ENCODE assay signal across 20 cellular contexts in the genomic region with DNA sequence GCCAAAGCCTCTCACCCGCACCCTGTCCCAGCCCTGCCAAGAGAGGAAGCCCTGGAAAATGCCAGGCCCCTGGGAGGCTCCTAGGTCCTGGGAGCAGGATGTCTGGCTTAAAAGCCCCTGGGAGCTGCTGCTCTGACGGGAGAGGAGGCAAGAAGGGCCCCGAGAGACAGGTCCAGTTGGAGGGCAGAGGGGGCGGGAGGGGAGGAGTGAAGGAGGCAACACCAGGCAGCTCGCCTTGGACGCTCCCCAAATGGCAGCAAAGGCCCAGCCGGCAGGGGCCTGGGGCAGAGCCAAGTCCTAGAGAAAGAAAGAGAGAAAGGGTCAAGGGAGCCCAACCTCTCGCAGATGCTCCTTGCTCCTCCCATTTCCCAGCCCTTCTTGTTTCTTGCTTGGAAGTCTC. TPM values are rescaled to one million over a fixed set of nuclear protein-coding genes. Genes with fewer than 3 reads are reported as not detected.
A peak's percentile ranks its signal among the peaks of the same experiment; 100 is the strongest.
DNase-seq lines count a peak whose midpoint lies in the region; ATAC-seq, FAIRE-seq and TF ChIP-seq lines count a peak whose summit lies in the region.
"Had no signal": no experiment of that assay in that cellular context is flagged by ENCODE, and none has a peak within 500 bp of the region (broad histone marks: within the 10 kb centered on the region; RNA-seq: fewer than 3 reads in every experiment).

No MANE protein-coding gene starts in this region.

- H2AFZ ChIP-seq in GM23338, result peak overlapping the region; percentile 76

- H3K9me3 ChIP-seq in sigmoid colon, result no peaks in the 10 kb centered on the region
- H3K9me3 ChIP-seq: gastroesophageal sphincter, SJCRH30 had no signal

- 67 to 71% methylated on average over 8 of the region's 8 CpGs for whole genome bisulfite sequencing in sigmoid colon, 2 donors

- TF ChIP-seq EP300 in sigmoid colon (IDR thresholded peaks at IDR 0.05), result no peak

- H3K27ac ChIP-seq in GM23338 (ENCODE audit: low read depth), result no peak overlapping the region
- H3K27ac ChIP-seq in sigmoid colon, result no peak overlapping the region
- H3K27ac ChIP-seq: gastroesophageal sphincter, SJCRH30 had no signal

- H3K4me3 ChIP-seq in GM23338, result no peak overlapping the region
- no peak overlapping the region for H3K4me3 ChIP-seq in sigmoid colon
- H3K4me3 ChIP-seq: gastroesophageal sphincter, SJCRH30 had no signal

- no peaks in the 10 kb centered on the region for H4K20me1 ChIP-seq in GM23338 (replicated peaks; ENCODE audit: insufficient read depth)

- POLR2A ChIA-PET in activated CD4-positive, alpha-beta memory T cell treated with anti-CD3 and anti-CD28 coated beads for 36 hours (lab: Charles Lee), result no interaction called here

- H3K27me3 ChIP-seq in GM23338 (ENCODE audit: insufficient read depth) (no peaks in the 10 kb centered on the region), sigmoid colon (no peaks in the 10 kb centered on the region)

- no peak for FAIRE-seq in urothelium cell line (lab: Jason Lieb, UNC)

- H3K4me1 Mint-ChIP-seq in GM23338, result peaks cover 17% of the 10 kb centered on the region
- H3K4me1 Mint-ChIP-seq in activated CD4-positive, alpha-beta memory T cell treated with anti-CD3 and anti-CD28 coated beads for 36 hours (ENCODE audit: low read depth), result peaks cover 5% of the 10 kb centered on the region

- DNase-seq in GM23338 (ENCODE audit: low spot score), result peak; percentile 27
- peak; percentile 48 for DNase-seq in cerebellar cortex (ENCODE audit: low spot score)
- peak; percentile 67 for DNase-seq in left cardiac atrium
- DNase-seq in sigmoid colon, result peak; percentile 63
- no peak for DNase-seq in activated CD4-positive, alpha-beta memory T cell treated with anti-CD3 and anti-CD28 coated beads for 36 hours
- DNase-seq in urothelium cell line (ENCODE audit: low spot score), result no peak
- DNase-seq: AML-193; Calu3; effector CD8-positive, alpha-beta T cell; KBM-7; NCI-H1092 treated with DMSO at 0.1 percent for 48 hours; NCI-H2227 treated with DMSO at 0.1 percent for 48 hours; occipital lobe; SJCRH30; stimulated activated CD4-positive, alpha-beta T cell treated with anti-CD3 and anti-CD28 coated beads, Interleukin-12 subunit alpha, Interleukin-12 subunit beta, amount 100 ng/mL, for 4 hours had no signal

- no peak for TF ChIP-seq CTCF in GM23338 (conservative IDR thresholded peaks at IDR 0.05; ENCODE audit: low read depth in 2 of 2)
- no peak for TF ChIP-seq CTCF in sigmoid colon (IDR thresholded peaks at IDR 0.05)

- TF ChIP-seq POLR2A in sigmoid colon (IDR thresholded peaks at IDR 0.05), result no peak

- no peaks in the 10 kb centered on the region for H3F3A ChIP-seq in GM23338 (replicated peaks; ENCODE audit: low read depth)

- no peaks in the 10 kb centered on the region for H3K36me3 ChIP-seq in GM23338 (ENCODE audit: insufficient read depth)
- H3K36me3 ChIP-seq in sigmoid colon, result no peaks in the 10 kb centered on the region
- H3K36me3 ChIP-seq: gastroesophageal sphincter, SJCRH30 had no signal

- no peaks in the 10 kb centered on the region; the same call in 2 of the 3 replicates for H3K36me3 Mint-ChIP-seq in GM23338 (ENCODE audit: low read depth)
- no peaks in the 10 kb centered on the region for H3K36me3 Mint-ChIP-seq in activated CD4-positive, alpha-beta memory T cell treated with anti-CD3 and anti-CD28 coated beads for 36 hours

- no peak overlapping the region for H3K4me2 ChIP-seq in GM23338

- H3K79me2 ChIP-seq in GM23338 (replicated peaks; ENCODE audit: insufficient read depth), result no peaks in the 10 kb centered on the region

- CTCF ChIA-PET in activated CD4-positive, alpha-beta memory T cell treated with anti-CD3 and anti-CD28 coated beads for 36 hours (lab: Charles Lee), result interaction anchor here (6.0 kb wide), 1 partner anchor 63 kb away, joined by 36 read pairs; no protein-coding TSS in a partner anchor

- no peak overlapping the region for H3K4me3 Mint-ChIP-seq in GM23338
- no peak overlapping the region for H3K4me3 Mint-ChIP-seq in activated CD4-positive, alpha-beta memory T cell treated with anti-CD3 and anti-CD28 coated beads for 36 hours
- H3K4me3 Mint-ChIP-seq: stimulated activated naive CD8-positive, alpha-beta T cell treated with anti-CD3 and anti-CD28 coated beads, Interleukin-15, Interleukin-2, amounts not matched to agents 100 ng/mL and 50 ng/mL, for 24 hours had no signal

- H3K4me1 ChIP-seq in GM23338 (ENCODE audit: insufficient read depth) (peaks cover 12% of the 10 kb centered on the region; the same call in 1 of the 2 replicates), sigmoid colon (peaks cover 0 to 16% (median 11%) of the 10 kb centered on the region in 4 donors)
- H3K4me1 ChIP-seq: SJCRH30 had no signal

- no peaks in the 10 kb centered on the region for H3K9me3 Mint-ChIP-seq in GM23338
- H3K9me3 Mint-ChIP-seq in activated CD4-positive, alpha-beta memory T cell treated with anti-CD3 and anti-CD28 coated beads for 36 hours, result no peaks in the 10 kb centered on the region
- H3K9me3 Mint-ChIP-seq: stimulated activated naive CD8-positive, alpha-beta T cell treated with anti-CD3 and anti-CD28 coated beads, Interleukin-15, Interleukin-2, amounts not matched to agents 100 ng/mL and 50 ng/mL, for 24 hours had no signal

- H3K27ac Mint-ChIP-seq in GM23338, result no peak overlapping the region
- H3K27ac Mint-ChIP-seq in activated CD4-positive, alpha-beta memory T cell treated with anti-CD3 and anti-CD28 coated beads for 36 hours, result no peak overlapping the region
- H3K27ac Mint-ChIP-seq: stimulated activated naive CD8-positive, alpha-beta T cell treated with anti-CD3 and anti-CD28 coated beads, Interleukin-15, Interleukin-2, amounts not matched to agents 100 ng/mL and 50 ng/mL, for 24 hours had no signal

- ATAC-seq in GM23338, result peak; percentile 10; the same call in 1 of the 3 replicates
- peak; percentile 54 to 85 for ATAC-seq in left cardiac atrium
- no peak for ATAC-seq in GM21526 (IDR thresholded peaks at IDR 0.05; ENCODE audit: low FRiP score, unreplicated experiment)
- ATAC-seq in HG03354 (IDR thresholded peaks at IDR 0.05; ENCODE audit: poor library complexity, severe bottlenecking, unreplicated experiment), result no peak
- ATAC-seq: gastroesophageal sphincter had no signal

- peaks cover 22% of the 10 kb centered on the region for H3K27me3 Mint-ChIP-seq in GM23338 (ENCODE audit: insufficient read depth, low read depth, poor library complexity)
- peaks cover 3% of the 10 kb centered on the region for H3K27me3 Mint-ChIP-seq in activated CD4-positive, alpha-beta memory T cell treated with anti-CD3 and anti-CD28 coated beads for 36 hours

- intact Hi-C loops in left cardiac atrium (cut with DNase I) (no loop called here), sigmoid colon (cut with DNase I) (no loop called here)
- intact Hi-C loops in activated CD4-positive, alpha-beta memory T cell treated with anti-CD3 and anti-CD28 coated beads for 36 hours (cut with micrococcal nuclease), result loop anchor here (5.0 kb wide), 1 partner anchor 394 kb away; no protein-coding TSS in a partner anchor

- no peaks in the 10 kb centered on the region for H3K9me2 ChIP-seq in GM23338 (ENCODE audit: insufficient read depth)

TF ChIP-seq in GM23338, 12 proteins besides CTCF, POLR2A, EP300 and RAD21 (continues in another document):
- TF ChIP-seq EZH2 (IDR thresholded peaks at IDR 0.05; ENCODE audit: low read depth, unreplicated experiment) (no peak), STAT1 (IDR thresholded peaks at IDR 0.05; ENCODE audit: unreplicated experiment) (no peak)

RNA-seq across cellular contexts. Expression of a gene that starts 6.8 kb away (rescaled TPM):
- not detected in 2 replicates for total RNA-seq in GM23338 (2014; rRNA removed; shearing (Covaris generic))
- polyA plus RNA-seq in GM23338 (2016; fragmentation: Nextera tagmentation; extraction: Ambion mirVana) (not detected in 2 replicates), sigmoid colon (under 1 TPM in 1 of 3 donors, not detected in 2; 0.03 TPM)
- total RNA-seq in left cardiac atrium (not detected), sigmoid colon (not detected)
- not detected for total RNA-seq in activated CD4-positive, alpha-beta memory T cell treated with anti-CD3 and anti-CD28 coated beads for 36 hours
- total RNA-seq: Calu3; gastroesophageal sphincter; occipital lobe; SJCRH30; T-helper 2 cell treated with Interferon-gamma antibody and Interleukin-4, amounts not matched to agents 100 ng/mL and 5 ng/mL, for 36 hours had no signal

RNA-seq across cellular contexts. Expression of a gene that starts 45.4 kb away (rescaled TPM):
- total RNA-seq in GM23338 (2014; rRNA removed; shearing (Covaris generic)), result 11.9 and 19.6 TPM in 2 replicates
- polyA plus RNA-seq in GM23338 (2016; fragmentation: Nextera tagmentation; extraction: Ambion mirVana) (7.6 and 8.1 TPM in 2 replicates), sigmoid colon (10 to 100 TPM in 1 of 3 donors, 1 to 10 TPM in 2; 6.6 to 12.4 (median 9.0) TPM)
- total RNA-seq in left cardiac atrium (10 to 100 TPM; 17.3 to 21.4 TPM), sigmoid colon (10 to 100 TPM; 14.1 to 20.2 (median 17.6) TPM)
- total RNA-seq in activated CD4-positive, alpha-beta memory T cell treated with anti-CD3 and anti-CD28 coated beads for 36 hours, result 10 to 100 TPM; 30.9 to 32.4 TPM

RNA-seq across cellular contexts. Expression of a gene that starts 47.3 kb away (rescaled TPM):
- 23.5 and 33.7 TPM in 2 replicates for total RNA-seq in GM23338 (2014; rRNA removed; shearing (Covaris generic))
- 11.1 and 12.3 TPM in 2 replicates for polyA plus RNA-seq in GM23338 (2016; fragmentation: Nextera tagmentation; extraction: Ambion mirVana)
- total RNA-seq in left cardiac atrium, result 10 to 100 TPM; 25.4 to 27.0 TPM
- 10 to 100 TPM; 27.5 to 46.8 (median 33.6) TPM for total RNA-seq in sigmoid colon
- polyA plus RNA-seq in sigmoid colon, result 10 to 100 TPM; 14.8 to 26.9 (median 16.8) TPM
- 1 to 10 TPM; 1.3 to 1.8 TPM for total RNA-seq in activated CD4-positive, alpha-beta memory T cell treated with anti-CD3 and anti-CD28 coated beads for 36 hours

Comparison
In these comparisons a context has a peak if more than half of its experiments do, and no peak if none do; other contexts are left out.
1. ATAC-seq: peak in GM23338 (single experiment) and left cardiac atrium (2 of 2); none in GM21526 (single experiment) and HG03354 (single experiment).
2. DNase-seq: peak in GM23338 (single experiment), cerebellar cortex (single experiment), left cardiac atrium (single experiment) and sigmoid colon (single experiment); none in activated CD4-positive, alpha-beta memory T cell treated with anti-CD3 and anti-CD28 coated beads for 36 hours (single experiment) and urothelium cell line (single experiment).